ENCODE assay signal across 12 cellular contexts in the genomic region with DNA sequence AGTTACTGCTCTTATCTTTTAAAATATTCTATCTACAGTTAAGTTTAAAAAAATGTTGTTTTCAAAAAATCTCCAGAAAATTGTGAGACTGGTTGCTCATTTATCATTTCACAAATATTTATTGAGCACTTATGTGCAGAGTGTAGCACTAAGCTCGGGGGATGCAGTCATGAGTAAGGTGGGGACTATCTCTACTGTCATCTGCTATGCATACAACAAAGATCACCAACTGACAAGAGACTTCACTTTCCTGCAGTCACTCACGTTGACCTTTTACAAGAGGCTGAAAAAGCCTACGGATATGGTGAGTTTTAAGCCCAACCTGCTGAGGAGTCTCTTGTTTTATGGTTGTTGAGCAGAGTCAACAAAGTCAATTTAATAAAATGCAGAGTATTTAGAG.
"Had no signal": no experiment of that assay in that cellular context is flagged by ENCODE, and none has a peak within 500 bp of the region (broad histone marks: within the 10 kb centered on the region; RNA-seq: fewer than 3 reads in every experiment).

No MANE protein-coding gene starts in this region.

- H3K27ac Mint-ChIP-seq: activated naive CD4-positive, alpha-beta T cell treated with anti-CD3 and anti-CD28 coated beads for 36 hours; mesothelial cell of epicardium had no signal

- H3K36me3 ChIP-seq: right atrium auricular region, tibial nerve had no signal

- H3K4me1 ChIP-seq: right atrium auricular region, tibial nerve had no signal

- H3K27ac ChIP-seq: right atrium auricular region had no signal

- H3K27me3 ChIP-seq: right atrium auricular region, tibial nerve had no signal

- H3K4me3 ChIP-seq: right atrium auricular region had no signal

- DNase-seq: activated CD4-positive, alpha-beta T cell treated with anti-CD3 and anti-CD28 coated beads, Interleukin-2, amount 50 U/mL, for 48 hours; amygdala; dermis blood vessel endothelial cell; hippocampal formation; kidney glomerular epithelial cell; small intestine; T-helper 2 cell had no signal

- H3K9me3 Mint-ChIP-seq: activated naive CD4-positive, alpha-beta T cell treated with anti-CD3 and anti-CD28 coated beads for 36 hours; mesothelial cell of epicardium had no signal

- H3K9me3 ChIP-seq: right atrium auricular region, tibial nerve had no signal

- H3K4me3 Mint-ChIP-seq: mesothelial cell of epicardium had no signal

- ATAC-seq: SK-N-SH treated with all-trans-retinoic acid at 6 μM for 48 hours had no signal
